Comparison of ENCODE assay signal across 14 cellular contexts in the genomic region with DNA sequence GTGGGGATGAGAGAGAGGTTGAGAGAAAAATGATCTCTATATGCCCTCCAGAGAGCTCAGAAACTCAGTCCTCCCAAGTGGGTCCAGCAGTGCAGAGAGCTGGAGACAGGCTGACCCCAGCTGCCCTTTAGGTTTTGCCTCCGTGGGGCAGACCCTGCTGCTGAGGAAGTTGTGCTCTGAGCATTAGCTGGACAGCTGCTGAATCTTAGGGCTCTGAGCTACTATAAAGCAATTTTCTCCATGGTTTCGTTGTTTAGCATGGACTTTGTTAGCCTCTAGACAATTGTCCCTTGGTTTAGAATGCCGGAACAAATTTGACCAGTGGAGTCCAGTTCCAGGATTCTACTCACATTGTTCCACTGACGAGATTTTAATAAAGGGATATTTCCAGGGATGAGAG. TPM values are rescaled to one million over a fixed set of nuclear protein-coding genes. Genes with fewer than 3 reads are reported as not detected.
"Had no signal": no experiment of that assay in that cellular context is flagged by ENCODE, and none has a peak within 500 bp of the region (broad histone marks: within the 10 kb centered on the region; RNA-seq: fewer than 3 reads in every experiment).

No MANE protein-coding gene starts in this region.

- H3K9me3 Mint-ChIP-seq: activated naive CD8-positive, alpha-beta T cell treated with anti-CD3 and anti-CD28 coated beads, Interleukin-2, amount 10 ng/mL, durations not matched to agents 7 days and 5 days had no signal

- H3K27ac ChIP-seq: foreskin keratinocyte, parathyroid adenoma, thyroid gland, uterus had no signal

- H3K4me3 Mint-ChIP-seq: activated naive CD8-positive, alpha-beta T cell treated with anti-CD3 and anti-CD28 coated beads, Interleukin-2, amount 10 ng/mL, durations not matched to agents 7 days and 5 days had no signal

- H3K4me3 ChIP-seq: thyroid gland, uterus had no signal

- H3K9me3 ChIP-seq: thyroid gland, uterus had no signal

- DNase-seq: activated CD4-positive, alpha-beta T cell treated with anti-CD3 and anti-CD28 coated beads for 4 hours; activated CD8-positive, alpha-beta memory T cell treated with anti-CD3 and anti-CD28 coated beads for 24 hours; activated gamma-delta T cell treated with Interleukin-2 at 50 U/mL for 16 hours; activated naive CD8-positive, alpha-beta T cell treated with anti-CD3 and anti-CD28 coated beads, Interleukin-2, amount 10 ng/mL, durations not matched to agents 7 days and 5 days; aorta; foreskin keratinocyte; mammary epithelial cell; retina; stimulated activated CD4-positive, alpha-beta T cell treated with anti-CD3 and anti-CD28 coated beads, Interleukin-15, amount 100 ng/mL, for 24 hours; stimulated activated CD4-positive, alpha-beta T cell treated with anti-CD3 and anti-CD28 coated beads, Interleukin-4, amount 100 ng/mL, for 24 hours; T-helper 9 cell; thyroid gland; uterus had no signal

- H3K36me3 ChIP-seq: thyroid gland, uterus had no signal

- H3K27me3 ChIP-seq: thyroid gland, uterus had no signal

- ATAC-seq: foreskin keratinocyte had no signal

RNA-seq across cellular contexts. Expression of gene BATF3, which starts 22.1 kb away (rescaled TPM):
- total RNA-seq: mammary epithelial cell had no signal
